In genomic region chr12:116615141-116615861, GRCh38 we compare ENCODE assay signal across 23 cellular contexts.
"Had no signal": no experiment of that assay in that cellular context is flagged by ENCODE, and none has a peak within 500 bp of the region (broad histone marks: within the 10 kb centered on the region; RNA-seq: fewer than 3 reads in every experiment).

No MANE protein-coding gene starts in this region.

- DNase-seq: activated CD4-positive, alpha-beta memory T cell treated with anti-CD3 and anti-CD28 coated beads for 36 hours; activated CD4-positive, alpha-beta T cell treated with anti-CD3 and anti-CD28 coated beads for 36 hours; activated gamma-delta T cell treated with Interleukin-2 at 50 U/mL for 16 hours; activated naive CD8-positive, alpha-beta T cell treated with anti-CD3 and anti-CD28 coated beads for 36 hours; activated T-cell treated with anti-CD3 and anti-CD28 coated beads for 4 hours; amniotic stem cell; foreskin fibroblast; glutamatergic neuron; hypothalamus; islet precursor cell; left lung; right cardiac atrium; small intestine; stimulated activated CD4-positive, alpha-beta T cell treated with anti-CD3 and anti-CD28 coated beads, Interleukin-15, amount 100 ng/mL, for 24 hours; stimulated activated CD4-positive, alpha-beta T cell treated with anti-CD3 and anti-CD28 coated beads, Interleukin-2, amount 100 ng/mL, for 48 hours; T-helper 2 cell; WERI-Rb-1 had no signal

- H3K27ac Mint-ChIP-seq: activated CD4-positive, alpha-beta memory T cell treated with anti-CD3 and anti-CD28 coated beads for 36 hours; activated CD4-positive, alpha-beta T cell treated with anti-CD3 and anti-CD28 coated beads for 36 hours; activated naive CD8-positive, alpha-beta T cell treated with anti-CD3 and anti-CD28 coated beads for 36 hours; activated T-helper 1 cell treated with anti-CD3 and anti-CD28 coated beads, Interleukin-12 subunit alpha, Interleukin-12 subunit beta, Interleukin-2, Interleukin-4 antibody, amounts not matched to agents 30 ng/mL and 10 ng/mL and 1 ng/mL, durations not matched to agents 14 hours and 24 hours and 36 hours; mesothelial cell of epicardium; stimulated activated naive CD8-positive, alpha-beta T cell treated with anti-CD3 and anti-CD28 coated beads, Interleukin-15, Interleukin-2, amounts not matched to agents 100 ng/mL and 50 ng/mL, for 24 hours had no signal

- H3K9me3 ChIP-seq: prostate gland had no signal

- H3K4me1 ChIP-seq: left lung, prostate gland had no signal

- H3K36me3 Mint-ChIP-seq: activated CD4-positive, alpha-beta memory T cell treated with anti-CD3 and anti-CD28 coated beads for 36 hours; activated naive CD8-positive, alpha-beta T cell treated with anti-CD3 and anti-CD28 coated beads for 36 hours; mesothelial cell of epicardium had no signal

- H3K4me3 ChIP-seq: dorsolateral prefrontal cortex, left lung, prostate gland had no signal

- H3K36me3 ChIP-seq: left lung, prostate gland, WERI-Rb-1 had no signal

- H3K9me3 Mint-ChIP-seq: activated CD4-positive, alpha-beta memory T cell treated with anti-CD3 and anti-CD28 coated beads for 36 hours; activated naive CD8-positive, alpha-beta T cell treated with anti-CD3 and anti-CD28 coated beads for 36 hours; activated T-helper 1 cell treated with anti-CD3 and anti-CD28 coated beads, Interleukin-12 subunit alpha, Interleukin-12 subunit beta, Interleukin-2, Interleukin-4 antibody, amounts not matched to agents 30 ng/mL and 10 ng/mL and 1 ng/mL, durations not matched to agents 14 hours and 24 hours and 36 hours; mesothelial cell of epicardium; stimulated activated naive CD8-positive, alpha-beta T cell treated with anti-CD3 and anti-CD28 coated beads, Interleukin-15, Interleukin-2, amounts not matched to agents 100 ng/mL and 50 ng/mL, for 24 hours had no signal

- H3K27ac ChIP-seq: left lung, prostate gland, WERI-Rb-1 had no signal

- H3K27me3 ChIP-seq: dorsolateral prefrontal cortex, left lung had no signal

- ATAC-seq: activated CD4-positive, alpha-beta T cell treated with anti-CD3 and anti-CD28 coated beads for 36 hours; left lung; right cardiac atrium had no signal

- H3K27me3 Mint-ChIP-seq: activated CD4-positive, alpha-beta T cell treated with anti-CD3 and anti-CD28 coated beads for 36 hours; activated naive CD8-positive, alpha-beta T cell treated with anti-CD3 and anti-CD28 coated beads for 36 hours; stimulated activated naive CD8-positive, alpha-beta T cell treated with anti-CD3 and anti-CD28 coated beads, Interleukin-15, Interleukin-2, amounts not matched to agents 100 ng/mL and 50 ng/mL, for 24 hours had no signal

- H3K4me3 Mint-ChIP-seq: activated CD4-positive, alpha-beta memory T cell treated with anti-CD3 and anti-CD28 coated beads for 36 hours; activated CD4-positive, alpha-beta T cell treated with anti-CD3 and anti-CD28 coated beads for 36 hours; activated naive CD8-positive, alpha-beta T cell treated with anti-CD3 and anti-CD28 coated beads for 36 hours; activated T-helper 1 cell treated with anti-CD3 and anti-CD28 coated beads, Interleukin-12 subunit alpha, Interleukin-12 subunit beta, Interleukin-2, Interleukin-4 antibody, amounts not matched to agents 30 ng/mL and 10 ng/mL and 1 ng/mL, durations not matched to agents 14 hours and 24 hours and 36 hours; mesothelial cell of epicardium; nephron; stimulated activated naive CD8-positive, alpha-beta T cell treated with anti-CD3 and anti-CD28 coated beads, Interleukin-15, Interleukin-2, amounts not matched to agents 100 ng/mL and 50 ng/mL, for 24 hours had no signal

- H3K4me1 Mint-ChIP-seq: activated CD4-positive, alpha-beta T cell treated with anti-CD3 and anti-CD28 coated beads for 36 hours had no signal
